8 cellular contexts compared by ENCODE assay signal in genomic region chr7:7639847-7640220, GRCh38. TPM values are rescaled to one million over a fixed set of nuclear protein-coding genes. Genes with fewer than 3 reads are reported as not detected.
DNase-seq lines count a peak whose midpoint lies in the region; FAIRE-seq and TF ChIP-seq lines count a peak whose summit lies in the region.

No MANE protein-coding gene starts in this region.

- H3F3A ChIP-seq in PC-9 (ENCODE audit: insufficient read depth, low read depth) = peaks cover 4% of the 10 kb centered on the region; the same call in 1 of the 2 replicates

- H3K4me2 ChIP-seq in PC-9 = peak overlapping the region; percentile 95

- H3K36me3 ChIP-seq in PC-9 (ENCODE audit: low read depth) (peaks cover 10% of the 10 kb centered on the region), ascending aorta (no peaks in the 10 kb centered on the region)

- H2AFZ ChIP-seq in PC-9 = peak overlapping the region; percentile 100

- no peak for TF ChIP-seq CTCF in AG04450 (IDR thresholded peaks at IDR 0.05; ENCODE audit: low read depth, low read length)
- TF ChIP-seq CTCF in GM20000 (IDR thresholded peaks at IDR 0.05; ENCODE audit: extremely low read depth, missing control alignments) = no peak
- TF ChIP-seq CTCF in PC-9 (conservative IDR thresholded peaks at IDR 0.05) = no peak
- TF ChIP-seq CTCF in ascending aorta (IDR thresholded peaks at IDR 0.05) = no peak

- POLR2A ChIA-PET in AG04450 (lab: Yijun Ruan, JAX) = no interaction called here
- POLR2A ChIA-PET in PC-9 (lab: Charles Lee; ENCODE audit: unreplicated experiment) = interaction anchor here (0.6 to 0.8 kb wide), 5 partner anchors 132 to 649 kb away, joined by 3 to 7 read pairs (median 4); no protein-coding TSS in a partner anchor

- H3K4me3 Mint-ChIP-seq in immature natural killer cell = peak overlapping the region; percentile 90 to 99 (median 98)

- no peaks in the 10 kb centered on the region for H3K27me3 ChIP-seq in AG04450 (ENCODE audit: control insufficient read depth, insufficient read depth, low read length)
- H3K27me3 ChIP-seq in PC-9 (ENCODE audit: insufficient read depth, low read depth) = no peaks in the 10 kb centered on the region
- H3K27me3 ChIP-seq in ascending aorta = no peaks in the 10 kb centered on the region

- DNase-seq in AG04450 (ENCODE audit: low read depth, low spot score) (no peak), GM20000 (ENCODE audit: low spot score) (peak; percentile 30), PC-9 (peak in 1 of 2 experiments; percentile 45), ascending aorta (ENCODE audit: low spot score in 2 of 2) (peak in 1 of 2 donors; percentile 63), immature natural killer cell (peak in 2 of 3 donors; percentile 59 to 61), frontal cortex (ENCODE audit: low spot score in 2 of 2) (no peak), HuH-7 (ENCODE audit: low spot score) (no peak)
- DNase-seq in stimulated activated CD4-positive, alpha-beta T cell treated with anti-CD3 and anti-CD28 coated beads, Interleukin-1b, Interleukin-23, amount 100 ng/mL, for 24 hours (ENCODE audit: low read depth in 4 of 4, low spot score in 1 of 4) = peak; percentile 11 to 37 (median 34)

- intact Hi-C loops in PC-9 (cut with micrococcal nuclease; ENCODE audit: unreplicated experiment) = loop anchor here (1.0 to 2.0 kb wide), 7 partner anchors 73 to 457 kb away; partner anchors contain the start of genes C1GALT1, GLCCI1 and MIOS
- intact Hi-C loops in ascending aorta (cut with DNase I) = loop anchor here (1.0 to 10.0 kb wide), 6 partner anchors 41 to 933 kb away; partner anchors contain the start of genes C1GALT1, GLCCI1 and ZNF12

- H3K27me3 Mint-ChIP-seq in immature natural killer cell (ENCODE audit: low read depth in 3 of 3) = peaks cover 6 to 14% (median 6%) of the 10 kb centered on the region in 3 donors

- H3K4me1 ChIP-seq in PC-9 (replicated peaks; ENCODE audit: insufficient read depth) (peaks cover 27% of the 10 kb centered on the region), ascending aorta (peaks cover 0 to 9% of the 10 kb centered on the region in 2 donors)

- H3K27ac ChIP-seq in AG04450 (ENCODE audit: low read depth, low read length) (no peak overlapping the region), PC-9 (peak overlapping the region; percentile 49), ascending aorta (peak overlapping the region; percentile 69 to 80)

- peaks cover 50% of the 10 kb centered on the region for H3K79me2 ChIP-seq in PC-9 (ENCODE audit: low read depth)

- no peaks in the 10 kb centered on the region for H3K9me3 ChIP-seq in AG04450 (ENCODE audit: control insufficient read depth, insufficient read depth, low read length)
- no peaks in the 10 kb centered on the region for H3K9me3 ChIP-seq in PC-9 (ENCODE audit: insufficient read depth, low read depth)
- H3K9me3 ChIP-seq in ascending aorta = no peaks in the 10 kb centered on the region

- BruUV-seq in PC-9 (replicated peaks; lab: Mats Ljungman, UMichigan) = no TSS peak

- no peak for FAIRE-seq in frontal cortex (lab: Jason Lieb, UNC)

- no peaks in the 10 kb centered on the region for H4K20me1 ChIP-seq in PC-9 (ENCODE audit: insufficient read depth)

- H3K9me2 ChIP-seq in PC-9 (ENCODE audit: insufficient read depth) = no peaks in the 10 kb centered on the region

- CTCF ChIA-PET in AG04450 (lab: Charles Lee) (interaction anchor here (1.0 to 4.0 kb wide), 7 partner anchors 27 to 577 kb away, joined by 3 to 19 read pairs (median 9); no protein-coding TSS in a partner anchor), PC-9 (lab: Charles Lee) (interaction anchor here (0.8 kb wide), 1 partner anchor 396 kb away, joined by 3 read pairs; no protein-coding TSS in a partner anchor)

- H3K4me3 ChIP-seq in AG04450 (ENCODE audit: low read depth, low read length) (peak overlapping the region; percentile 100), PC-9 (peak overlapping the region; percentile 83), ascending aorta (peak overlapping the region; percentile 77 to 84)

- peaks cover 2 to 25% (median 16%) of the 10 kb centered on the region in 3 donors for H3K36me3 Mint-ChIP-seq in immature natural killer cell

- H3K4me1 Mint-ChIP-seq in immature natural killer cell = peaks cover 32 to 63% of the 10 kb centered on the region in 2 donors

- no peaks in the 10 kb centered on the region for H3K9me3 Mint-ChIP-seq in immature natural killer cell

- H3K27ac Mint-ChIP-seq in immature natural killer cell = peak overlapping the region; percentile 91 to 99 (median 97)

RNA-seq across cellular contexts. Expression of gene UMAD1, which starts 0.7 kb away (rescaled TPM):
- polyA plus RNA-seq in AG04450 (2011; rRNA removed) (16.5 and 22.8 TPM in 2 replicates), immature natural killer cell (10 to 100 TPM; 16.9 to 21.8 (median 17.2) TPM)
- polyA minus RNA-seq in AG04450 (2011; rRNA and poly(A)+ RNA removed) = 9.1 and 9.4 TPM in 2 replicates
- total RNA-seq in PC-9 (2021) (15.5 and 20.5 TPM in 2 replicates), ascending aorta (17.7 TPM), frontal cortex (7.3 TPM)

Comparison
In these comparisons a context has a peak if more than half of its experiments do, and no peak if none do; other contexts are left out.
1. DNase-seq: peak in GM20000 (single experiment), immature natural killer cell (2 of 3) and stimulated activated CD4-positive, alpha-beta T cell treated with anti-CD3 and anti-CD28 coated beads, Interleukin-1b, Interleukin-23, amount 100 ng/mL, for 24 hours (4 of 4); none in AG04450 (single experiment), frontal cortex (0 of 2) and HuH-7 (single experiment).
2. Peak in every context shown above with its lines, with median percentiles within 50 percentile points of each other: H3K4me3 ChIP-seq.